Comparison of ENCODE assay signal across 1 cellular context in the genomic region with DNA sequence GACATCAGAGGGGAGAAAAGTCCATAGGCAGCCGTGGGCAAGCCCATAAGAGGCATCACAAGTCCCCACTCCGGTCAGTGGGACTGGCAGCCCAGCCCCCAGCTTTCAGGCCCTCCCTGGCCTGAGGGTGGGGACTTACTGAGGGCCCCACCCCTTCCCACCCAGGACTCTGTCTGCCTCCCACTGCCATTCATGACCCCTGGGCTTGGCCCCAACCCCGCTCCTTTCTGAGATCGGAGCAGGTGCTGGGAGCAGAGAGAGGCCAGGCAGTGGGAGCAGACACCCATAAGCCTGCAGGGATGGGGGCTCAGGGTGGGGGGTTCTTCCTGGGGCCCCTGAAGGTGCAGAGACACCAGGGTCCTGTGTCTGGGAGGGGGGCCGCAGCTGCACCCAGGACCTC.
TF ChIP-seq lines count a peak whose summit lies in the region.

No MANE protein-coding gene starts in this region.

TF ChIP-seq in HepG2, 621 proteins besides CTCF, POLR2A, EP300 and RAD21:
- no peak for TF ChIP-seq ETV5 (CRISPR knock-in tag; IDR thresholded peaks at IDR 0.05; ENCODE audit: borderline replicate concordance)
- no peak for TF ChIP-seq NFE2 (CRISPR knock-in tag; IDR thresholded peaks at IDR 0.05)
- TF ChIP-seq KLF16 (CRISPR knock-in tag; IDR thresholded peaks at IDR 0.05): no peak
- no peak for TF ChIP-seq AGO1 (IDR thresholded peaks at IDR 0.05; ENCODE audit: low read depth, low read length, poor library complexity, severe bottlenecking)
- no peak for TF ChIP-seq ZNF44 (CRISPR knock-in tag; IDR thresholded peaks at IDR 0.05)
- TF ChIP-seq, protein P1, sequence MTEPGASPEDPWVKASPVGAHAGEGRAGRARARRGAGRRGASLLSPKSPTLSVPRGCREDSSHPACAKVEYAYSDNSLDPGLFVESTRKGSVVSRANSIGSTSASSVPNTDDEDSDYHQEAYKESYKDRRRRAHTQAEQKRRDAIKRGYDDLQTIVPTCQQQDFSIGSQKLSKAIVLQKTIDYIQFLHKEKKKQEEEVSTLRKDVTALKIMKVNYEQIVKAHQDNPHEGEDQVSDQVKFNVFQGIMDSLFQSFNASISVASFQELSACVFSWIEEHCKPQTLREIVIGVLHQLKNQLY (CRISPR knock-in tag; IDR thresholded peaks at IDR 0.05): no peak
- TF ChIP-seq MED8 (CRISPR knock-in tag; IDR thresholded peaks at IDR 0.05; ENCODE audit: insufficient replicate concordance): no peak
- no peak for TF ChIP-seq HDAC1 (CRISPR knock-in tag; IDR thresholded peaks at IDR 0.05)
- no peak for TF ChIP-seq PRDM4 (CRISPR knock-in tag; IDR thresholded peaks at IDR 0.05; ENCODE audit: borderline replicate concordance)
- TF ChIP-seq KMT2B (CRISPR knock-in tag; IDR thresholded peaks at IDR 0.05): no peak
- TF ChIP-seq ZNF570 (CRISPR knock-in tag; IDR thresholded peaks at IDR 0.05; ENCODE audit: borderline replicate concordance): no peak
- TF ChIP-seq ZBTB3 (CRISPR knock-in tag; IDR thresholded peaks at IDR 0.05; ENCODE audit: borderline replicate concordance, low read depth): no peak
- TF ChIP-seq, protein P2, sequence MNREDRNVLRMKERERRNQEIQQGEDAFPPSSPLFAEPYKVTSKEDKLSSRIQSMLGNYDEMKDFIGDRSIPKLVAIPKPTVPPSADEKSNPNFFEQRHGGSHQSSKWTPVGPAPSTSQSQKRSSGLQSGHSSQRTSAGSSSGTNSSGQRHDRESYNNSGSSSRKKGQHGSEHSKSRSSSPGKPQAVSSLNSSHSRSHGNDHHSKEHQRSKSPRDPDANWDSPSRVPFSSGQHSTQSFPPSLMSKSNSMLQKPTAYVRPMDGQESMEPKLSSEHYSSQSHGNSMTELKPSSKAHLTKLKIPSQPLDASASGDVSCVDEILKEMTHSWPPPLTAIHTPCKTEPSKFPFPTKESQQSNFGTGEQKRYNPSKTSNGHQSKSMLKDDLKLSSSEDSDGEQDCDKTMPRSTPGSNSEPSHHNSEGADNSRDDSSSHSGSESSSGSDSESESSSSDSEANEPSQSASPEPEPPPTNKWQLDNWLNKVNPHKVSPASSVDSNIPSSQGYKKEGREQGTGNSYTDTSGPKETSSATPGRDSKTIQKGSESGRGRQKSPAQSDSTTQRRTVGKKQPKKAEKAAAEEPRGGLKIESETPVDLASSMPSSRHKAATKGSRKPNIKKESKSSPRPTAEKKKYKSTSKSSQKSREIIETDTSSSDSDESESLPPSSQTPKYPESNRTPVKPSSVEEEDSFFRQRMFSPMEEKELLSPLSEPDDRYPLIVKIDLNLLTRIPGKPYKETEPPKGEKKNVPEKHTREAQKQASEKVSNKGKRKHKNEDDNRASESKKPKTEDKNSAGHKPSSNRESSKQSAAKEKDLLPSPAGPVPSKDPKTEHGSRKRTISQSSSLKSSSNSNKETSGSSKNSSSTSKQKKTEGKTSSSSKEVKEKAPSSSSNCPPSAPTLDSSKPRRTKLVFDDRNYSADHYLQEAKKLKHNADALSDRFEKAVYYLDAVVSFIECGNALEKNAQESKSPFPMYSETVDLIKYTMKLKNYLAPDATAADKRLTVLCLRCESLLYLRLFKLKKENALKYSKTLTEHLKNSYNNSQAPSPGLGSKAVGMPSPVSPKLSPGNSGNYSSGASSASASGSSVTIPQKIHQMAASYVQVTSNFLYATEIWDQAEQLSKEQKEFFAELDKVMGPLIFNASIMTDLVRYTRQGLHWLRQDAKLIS (CRISPR knock-in tag; IDR thresholded peaks at IDR 0.05): no peak
- no peak for TF ChIP-seq DDIT3 (CRISPR knock-in tag; IDR thresholded peaks at IDR 0.05)
- no peak for TF ChIP-seq BCL6 (CRISPR knock-in tag; IDR thresholded peaks at IDR 0.05)
- TF ChIP-seq ZIK1 (CRISPR knock-in tag; IDR thresholded peaks at IDR 0.05; ENCODE audit: borderline replicate concordance, low read depth): no peak
- TF ChIP-seq TBL1XR1 (IDR thresholded peaks at IDR 0.05; ENCODE audit: borderline replicate concordance, low read length, partially characterized antibody): no peak
TF ChIP-seq in HepG2: peak in this region for 0.
